ENCODE assay signal across 10 cellular contexts in genomic region chr21:43854773-43855633, GRCh38. TPM values are rescaled to one million over a fixed set of nuclear protein-coding genes. Genes with fewer than 3 reads are reported as not detected.
DNase-seq lines count a peak whose midpoint lies in the region; ATAC-seq and TF ChIP-seq lines count a peak whose summit lies in the region.
"Had no signal": no experiment of that assay in that cellular context is flagged by ENCODE, and none has a peak within 500 bp of the region (broad histone marks: within the 10 kb centered on the region; RNA-seq: fewer than 3 reads in every experiment).

No MANE protein-coding gene starts in this region.

- H3K27me3 Mint-ChIP-seq in activated T-cell treated with anti-CD3 and anti-CD28 coated beads, Interleukin-2, amount 50 U/mL, for 72 hours (ENCODE audit: low read depth) = peaks cover 12% of the 10 kb centered on the region

- no peak for TF ChIP-seq EP300 in upper lobe of left lung (IDR thresholded peaks at IDR 0.05)

- H3K4me3 ChIP-seq in upper lobe of left lung = no peak overlapping the region
- H3K4me3 ChIP-seq: skin epidermis had no signal

- peaks cover 36% of the 10 kb centered on the region for H3K4me1 Mint-ChIP-seq in activated T-cell treated with anti-CD3 and anti-CD28 coated beads, Interleukin-2, amount 50 U/mL, for 72 hours (ENCODE audit: low read depth)

- WGBS in upper lobe of left lung, 2 donors = 58 to 70% methylated on average over 19 to 26 of the region's 26 CpGs

- H3K36me3 Mint-ChIP-seq in activated T-cell treated with anti-CD3 and anti-CD28 coated beads, Interleukin-2, amount 50 U/mL, for 72 hours (ENCODE audit: insufficient read depth in 2 of 2) = peaks cover 3 to 5% of the 10 kb centered on the region in 2 donors

- no peaks in the 10 kb centered on the region for H3K27me3 ChIP-seq in upper lobe of left lung

- TF ChIP-seq POLR2A in upper lobe of left lung (IDR thresholded peaks at IDR 0.05) = no peak

- H3K9me3 ChIP-seq in upper lobe of left lung = no peaks in the 10 kb centered on the region

- H3K4me3 Mint-ChIP-seq in activated T-cell treated with anti-CD3 and anti-CD28 coated beads, Interleukin-2, amount 50 U/mL, for 72 hours = peak overlapping the region; percentile 79 to 82

- peaks cover 1 to 19% (median 7%) of the 10 kb centered on the region in 4 donors for H3K4me1 ChIP-seq in upper lobe of left lung

- H3K27ac ChIP-seq in upper lobe of left lung = peak overlapping the region in 1 of 4 donors; percentile 43
- H3K27ac ChIP-seq: KMS-11 had no signal

- no peaks in the 10 kb centered on the region for H3K36me3 ChIP-seq in upper lobe of left lung

- DNase-seq in stimulated activated CD4-positive, alpha-beta T cell treated with anti-CD3 and anti-CD28 coated beads, Interleukin-15, amount 100 ng/mL, for 24 hours = peak; percentile 58
- DNase-seq in stimulated activated CD4-positive, alpha-beta T cell treated with anti-CD3 and anti-CD28 coated beads, Interleukin-4, amount 100 ng/mL, for 24 hours = no peak
- peak; percentile 66 to 73 for DNase-seq in activated T-cell treated with anti-CD3 and anti-CD28 coated beads, Interleukin-2, amount 50 U/mL, for 72 hours
- DNase-seq in upper lobe of left lung (peak in 1 of 2 donors; percentile 63), putamen (ENCODE audit: low spot score) (no peak), Ammon's horn (ENCODE audit: low spot score) (no peak), head of caudate nucleus (no peak)

- peaks cover 3 to 4% of the 10 kb centered on the region in 2 donors for H3K9me3 Mint-ChIP-seq in activated T-cell treated with anti-CD3 and anti-CD28 coated beads, Interleukin-2, amount 50 U/mL, for 72 hours

- peak overlapping the region; percentile 76 for H3K27ac Mint-ChIP-seq in activated T-cell treated with anti-CD3 and anti-CD28 coated beads, Interleukin-2, amount 50 U/mL, for 72 hours

- intact Hi-C loops in head of caudate nucleus (cut with DNase I) = no loop called here

- TF ChIP-seq CTCF in upper lobe of left lung (IDR thresholded peaks at IDR 0.05) = no peak

- ATAC-seq in HG03439 (IDR thresholded peaks at IDR 0.05; ENCODE audit: unreplicated experiment) (peak; percentile 66), upper lobe of left lung (ENCODE audit: low FRiP score in 2 of 2) (peak; percentile 68 to 81)
- peak; percentile 95 to 96 for ATAC-seq in activated T-cell treated with anti-CD3 and anti-CD28 coated beads, Interleukin-2, amount 50 U/mL, for 72 hours (replicated peaks in 1 of 2)

RNA-seq across cellular contexts. Expression of gene AGPAT3, which starts 10.0 kb away (rescaled TPM):
- 10 to 100 TPM; 86.1 to 87.1 TPM for total RNA-seq in activated T-cell treated with anti-CD3 and anti-CD28 coated beads, Interleukin-2, amount 50 U/mL, for 72 hours
- 100 to 1,000 TPM in 1 of 6 donors, 10 to 100 TPM in 5; 55.0 to 102 (median 70.0) TPM for total RNA-seq in upper lobe of left lung

Comparison
In these comparisons a context has a peak if more than half of its experiments do, and no peak if none do; other contexts are left out.
1. DNase-seq: peak in stimulated activated CD4-positive, alpha-beta T cell treated with anti-CD3 and anti-CD28 coated beads, Interleukin-15, amount 100 ng/mL, for 24 hours (single experiment) and activated T-cell treated with anti-CD3 and anti-CD28 coated beads, Interleukin-2, amount 50 U/mL, for 72 hours (2 of 2); none in stimulated activated CD4-positive, alpha-beta T cell treated with anti-CD3 and anti-CD28 coated beads, Interleukin-4, amount 100 ng/mL, for 24 hours (single experiment), putamen (single experiment), Ammon's horn (single experiment) and head of caudate nucleus (0 of 42).
2. Peak in every context shown above with its lines, with median percentiles within 50 percentile points of each other: ATAC-seq.